Comparison of ENCODE assay signal across 13 cellular contexts in genomic region chr17:17446666-17447155, GRCh38. TPM values are rescaled to one million over a fixed set of nuclear protein-coding genes. Genes with fewer than 3 reads are reported as not detected.
DNase-seq lines count a peak whose midpoint lies in the region; ATAC-seq and TF ChIP-seq lines count a peak whose summit lies in the region.
"Had no signal": no experiment of that assay in that cellular context is flagged by ENCODE, and none has a peak within 500 bp of the region (broad histone marks: within the 10 kb centered on the region; RNA-seq: fewer than 3 reads in every experiment).

No MANE protein-coding gene starts in this region.

- H3K27ac ChIP-seq in HEK293 (ENCODE audit: extremely low read depth, low read depth, low read length) (peak overlapping the region; percentile 38; the same call in 1 of the 2 replicates), VCaP (peak overlapping the region; percentile 49), upper lobe of left lung (peak overlapping the region; percentile 13 to 67 (median 18)), A673 (ENCODE audit: low read depth, low read length, poor library complexity, severe bottlenecking) (no peak overlapping the region), right atrium auricular region (no peak overlapping the region)
- H3K27ac ChIP-seq: adrenal gland had no signal

- intact Hi-C loops in A673 (cut with micrococcal nuclease; ENCODE audit: unreplicated experiment) = no loop called here

- TF ChIP-seq EP300 in upper lobe of left lung (IDR thresholded peaks at IDR 0.05) = no peak

- TF ChIP-seq CTCF in HEK293 (tag by site-specific recombination; IDR thresholded peaks at IDR 0.05) (no peak), VCaP (conservative IDR thresholded peaks at IDR 0.05) (no peak), upper lobe of left lung (IDR thresholded peaks at IDR 0.05) (no peak), A673 (conservative IDR thresholded peaks at IDR 0.05; ENCODE audit: low read depth, low read length) (no peak), right atrium auricular region (IDR thresholded peaks at IDR 0.05) (no peak)

- 69 to 100% methylated on average over 1 to 4 of the region's 4 CpGs for WGBS in upper lobe of left lung, 2 donors

- peaks cover 12% of the 10 kb centered on the region for H3K4me1 ChIP-seq in HEK293 (ENCODE audit: control insufficient read depth, insufficient read depth, low read length)
- peaks cover 5 to 21% (median 13%) of the 10 kb centered on the region in 4 donors for H3K4me1 ChIP-seq in upper lobe of left lung
- no peaks in the 10 kb centered on the region for H3K4me1 ChIP-seq in A673 (ENCODE audit: insufficient read depth, low read length, poor library complexity, severe bottlenecking)
- peaks cover 0 to 11% of the 10 kb centered on the region in 2 donors for H3K4me1 ChIP-seq in right atrium auricular region
- H3K4me1 ChIP-seq: adrenal gland had no signal

- DNase-seq in myocyte (ENCODE audit: low read depth) (peak; percentile 39), upper lobe of left lung (peak; percentile 41 to 53), A673 (ENCODE audit: low spot score) (no peak), right atrium auricular region (ENCODE audit: low spot score) (no peak)
- DNase-seq in activated effector memory CD4-positive, alpha-beta T cell treated with Interleukin-2 at 50 U/mL for 16 hours = no peak
- DNase-seq: activated T-cell treated with anti-CD3 and anti-CD28 coated beads, Interleukin-2, amount 50 U/mL, for 24 hours; NCI-H2227 treated with DMSO at 0.1 percent for 48 hours; OCI-M1; T-helper 1 cell had no signal

- H3K36me3 ChIP-seq in HEK293 (ENCODE audit: control insufficient read depth in 2 of 2, insufficient read depth in 1 of 2, low read length in 2 of 2) (no peaks in the 10 kb centered on the region), upper lobe of left lung (no peaks in the 10 kb centered on the region), A673 (ENCODE audit: insufficient read depth, low read length, poor library complexity, severe bottlenecking) (no peaks in the 10 kb centered on the region), right atrium auricular region (no peaks in the 10 kb centered on the region)
- H3K36me3 ChIP-seq: adrenal gland had no signal

- ATAC-seq in upper lobe of left lung (ENCODE audit: low FRiP score in 2 of 2) = peak in 1 of 2 donors; percentile 48

- H3K27me3 ChIP-seq in upper lobe of left lung (no peaks in the 10 kb centered on the region), A673 (replicated peaks; ENCODE audit: insufficient read depth, low read depth, low read length, poor library complexity) (no peaks in the 10 kb centered on the region), right atrium auricular region (no peaks in the 10 kb centered on the region)
- H3K27me3 ChIP-seq: adrenal gland had no signal

- CTCF ChIA-PET in HEK293 (lab: Yijun Ruan, JAX) (interaction anchor here (0.6 to 1.6 kb wide), 3 partner anchors 11 to 264 kb away, joined by 3 to 5 read pairs (median 4); no protein-coding TSS in a partner anchor), A673 (lab: Charles Lee) (no interaction called here)

- no peaks in the 10 kb centered on the region for H3K9me3 ChIP-seq in HEK293 (ENCODE audit: control insufficient read depth, insufficient read depth, low read depth, low read length)
- no peaks in the 10 kb centered on the region for H3K9me3 ChIP-seq in upper lobe of left lung
- H3K9me3 ChIP-seq in A673 (ENCODE audit: low read depth, low read length, poor library complexity, severe bottlenecking) = no peaks in the 10 kb centered on the region
- H3K9me3 ChIP-seq in right atrium auricular region = no peaks in the 10 kb centered on the region
- H3K9me3 ChIP-seq: adrenal gland had no signal

- no peak for TF ChIP-seq POLR2A in upper lobe of left lung (IDR thresholded peaks at IDR 0.05)

- BruUV-seq in A673 (replicated peaks; lab: Mats Ljungman, UMichigan) = no TSS peak

- POLR2A ChIA-PET in HEK293 (lab: Yijun Ruan, JAX) (interaction anchor here (0.9 to 2.4 kb wide), 4 partner anchors 11 to 49 kb away, joined by 3 to 12 read pairs (median 8); partner anchors contain the start of genes MED9 and RASD1), A673 (lab: Charles Lee; ENCODE audit: low non-redundant PET) (no interaction called here)

- no peak overlapping the region for H3K4me3 ChIP-seq in HEK293 (ENCODE audit: low read depth, low read length)
- H3K4me3 ChIP-seq in upper lobe of left lung = no peak overlapping the region
- no peak overlapping the region for H3K4me3 ChIP-seq in A673 (ENCODE audit: low read depth, low read length, poor library complexity, severe bottlenecking)
- H3K4me3 ChIP-seq in right atrium auricular region = no peak overlapping the region
- H3K4me3 ChIP-seq: adrenal gland had no signal

TF ChIP-seq in HEK293, 187 proteins besides CTCF, POLR2A, EP300 and RAD21 (continues in another document):
- TF ChIP-seq SP3 (tag by site-specific recombination; IDR thresholded peaks at IDR 0.05) = no peak
- TF ChIP-seq KLF16 (tag by site-specific recombination; IDR thresholded peaks at IDR 0.05) = no peak
- no peak for TF ChIP-seq ZBTB11 (tag by site-specific recombination; conservative IDR thresholded peaks at IDR 0.05; ENCODE audit: low read depth)
- no peak for TF ChIP-seq ZNF571 (tag by site-specific recombination; IDR thresholded peaks at IDR 0.05)
- peak; percentile 51 for TF ChIP-seq GLIS2 (tag by site-specific recombination; IDR thresholded peaks at IDR 0.05)
- TF ChIP-seq ZNF133 (tag by site-specific recombination; IDR thresholded peaks at IDR 0.05) = no peak
- TF ChIP-seq ZBTB44 (tag by site-specific recombination; IDR thresholded peaks at IDR 0.05) = no peak
- peak; percentile 87 for TF ChIP-seq GLIS1 (tag by site-specific recombination; IDR thresholded peaks at IDR 0.05)
- TF ChIP-seq ZNF266 (tag by site-specific recombination; IDR thresholded peaks at IDR 0.05; ENCODE audit: low read depth) = no peak
- TF ChIP-seq ZNF555 (tag by site-specific recombination; conservative IDR thresholded peaks at IDR 0.05) = no peak
- no peak for TF ChIP-seq ZFP3 (tag by site-specific recombination; IDR thresholded peaks at IDR 0.05; ENCODE audit: low read depth)
- no peak for TF ChIP-seq TRIM28 (IDR thresholded peaks at IDR 0.05; ENCODE audit: borderline replicate concordance, low read length)
- TF ChIP-seq ZNF416 (tag by site-specific recombination; IDR thresholded peaks at IDR 0.05) = no peak
- TF ChIP-seq ZNF26 (tag by site-specific recombination; IDR thresholded peaks at IDR 0.05) = no peak
- TF ChIP-seq ZNF221 (tag by site-specific recombination; IDR thresholded peaks at IDR 0.05; ENCODE audit: borderline replicate concordance) = no peak

RNA-seq across cellular contexts. Expression of gene MED9, which starts 30.1 kb away (rescaled TPM):
- total RNA-seq in myocyte (17.1 and 22.4 TPM in 2 replicates), upper lobe of left lung (10 to 100 TPM in 5 of 6 donors, 1 to 10 TPM in 1; 8.5 to 31.4 (median 13.9) TPM), A673 (2021) (20.4 and 21.6 TPM in 2 replicates), right atrium auricular region (10 to 100 TPM; 36.7 to 41.0 TPM)
- 12.1 TPM for polyA plus RNA-seq in myocyte (2012)

RNA-seq across cellular contexts. Expression of gene RASD1, which starts 49.5 kb away (rescaled TPM):
- total RNA-seq in myocyte (0.94 and 2.7 TPM in 2 replicates), upper lobe of left lung (10 to 100 TPM; 28.5 to 68.1 (median 36.5) TPM), A673 (2021) (0.21 and 0.24 TPM in 2 replicates), right atrium auricular region (100 to 1,000 TPM in 1 of 2 donors, 10 to 100 TPM in 1; 37.9 to 131 TPM)
- 0.57 TPM for polyA plus RNA-seq in myocyte (2012)
- total RNA-seq: HT1080 had no signal

Comparison
In these comparisons a context has a peak if more than half of its experiments do, and no peak if none do; other contexts are left out.
1. H3K27ac ChIP-seq: peak in HEK293 (single experiment), VCaP (single experiment) and upper lobe of left lung (4 of 4); none in A673 (single experiment) and right atrium auricular region (0 of 2).
2. DNase-seq: peak in myocyte (single experiment) and upper lobe of left lung (2 of 2); none in activated effector memory CD4-positive, alpha-beta T cell treated with Interleukin-2 at 50 U/mL for 16 hours (single experiment), A673 (single experiment) and right atrium auricular region (single experiment).